9 cellular contexts compared by ENCODE assay signal in the genomic region with DNA sequence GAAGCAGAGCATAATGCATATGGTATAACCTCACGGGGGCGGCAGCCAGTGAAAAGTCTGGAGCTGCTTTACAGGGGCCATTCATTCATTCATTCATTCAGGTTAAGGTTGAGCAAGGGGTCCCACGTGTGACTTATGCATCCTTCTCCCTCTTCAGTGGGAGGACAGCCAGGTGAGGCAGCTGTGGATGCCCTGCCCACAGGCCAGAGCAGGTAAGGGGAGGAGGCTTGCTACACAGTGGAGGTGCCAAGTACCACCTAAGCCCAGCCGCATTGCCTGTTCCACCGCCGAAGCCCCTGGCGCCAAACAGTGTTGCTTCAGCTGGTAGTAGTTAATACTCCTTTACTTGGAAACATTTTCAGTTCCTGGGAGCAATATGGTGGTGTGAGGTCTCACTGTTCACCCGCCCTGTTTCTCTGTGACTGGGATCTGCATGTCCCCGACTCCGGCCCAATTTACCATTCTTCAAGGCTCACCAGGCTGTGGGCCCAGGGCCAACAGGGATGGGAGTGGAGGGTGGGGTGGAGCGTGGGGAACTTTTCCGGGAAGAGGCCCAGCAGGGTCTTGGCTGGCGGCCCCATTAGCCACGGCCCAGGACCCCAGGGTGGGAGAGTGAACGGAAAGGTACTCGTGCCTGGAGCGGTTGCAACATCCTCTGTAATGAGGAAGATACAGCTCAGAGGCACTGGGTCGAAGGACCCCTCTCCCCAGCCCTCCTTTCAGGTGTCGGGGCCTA. TPM values are rescaled to one million over a fixed set of nuclear protein-coding genes. Genes with fewer than 3 reads are reported as not detected.
DNase-seq lines count a peak whose midpoint lies in the region; ATAC-seq, FAIRE-seq and TF ChIP-seq lines count a peak whose summit lies in the region.
"Had no signal": no experiment of that assay in that cellular context is flagged by ENCODE, and none has a peak within 500 bp of the region (broad histone marks: within the 10 kb centered on the region; RNA-seq: fewer than 3 reads in every experiment).

No MANE protein-coding gene starts in this region.

- H3K27me3 Mint-ChIP-seq in astrocyte (ENCODE audit: low read depth, unreplicated experiment), result peaks cover 65% of the 10 kb centered on the region

- peak overlapping the region; percentile 56 for H3K9ac ChIP-seq in ES-I3 (ENCODE audit: low read depth, low read length)
- H3K9ac ChIP-seq in astrocyte (ENCODE audit: low read length), result no peak overlapping the region

- H3K4me3 ChIP-seq in astrocyte (ENCODE audit: insufficient read depth, low read depth, low read length) (peak overlapping the region; percentile 18), iPS-18c (ENCODE audit: insufficient read depth, low read depth, low read length) (peak overlapping the region; percentile 37; the same call in 1 of the 2 replicates)

- H3K4me1 ChIP-seq in ES-I3 (ENCODE audit: insufficient read depth, low read length) (peaks cover 5% of the 10 kb centered on the region; the same call in 1 of the 2 replicates), astrocyte (ENCODE audit: insufficient read depth, low read length) (peaks cover 7% of the 10 kb centered on the region)

- H3K9me3 Mint-ChIP-seq in astrocyte (ENCODE audit: unreplicated experiment), result no peaks in the 10 kb centered on the region

- no peak for TF ChIP-seq CTCF in astrocyte (IDR thresholded peaks at IDR 0.05; ENCODE audit: insufficient read depth, low read depth, low read length)

- no peak overlapping the region for H3K27ac Mint-ChIP-seq in astrocyte (ENCODE audit: unreplicated experiment)

- H3K9me3 ChIP-seq in ES-I3 (ENCODE audit: control insufficient read depth, insufficient read depth, low read length) (no peaks in the 10 kb centered on the region), astrocyte (ENCODE audit: insufficient read depth, low read depth, low read length) (no peaks in the 10 kb centered on the region), iPS-18c (ENCODE audit: control insufficient read depth, insufficient read depth, low read length) (peaks cover 2% of the 10 kb centered on the region)

- peak; percentile 77 for ATAC-seq in sciatic nerve
- ATAC-seq: HCT116 had no signal

- DNase-seq in astrocyte (ENCODE audit: low read depth) (no peak), sciatic nerve (ENCODE audit: low spot score) (peak; percentile 87), hippocampal formation (lab: John Stamatoyannopoulos, UW) (no peak), NCI-H1092 treated with DMSO at 0.1 percent for 48 hours (lab: John Stamatoyannopoulos, UW) (no peak), T-helper 2 cell (no peak), T-helper 1 cell (no peak)

- H3K79me2 ChIP-seq in astrocyte (ENCODE audit: insufficient read depth, low read length), result no peaks in the 10 kb centered on the region

- no peaks in the 10 kb centered on the region for H4K20me1 ChIP-seq in astrocyte (ENCODE audit: insufficient read depth, low read length)

- H3K36me3 ChIP-seq in ES-I3 (ENCODE audit: insufficient read depth, low read length), result no peaks in the 10 kb centered on the region
- no peaks in the 10 kb centered on the region for H3K36me3 ChIP-seq in astrocyte (ENCODE audit: insufficient read depth, low read length)

- H3K27ac ChIP-seq in astrocyte (ENCODE audit: low read depth, low read length), result no peak overlapping the region

- no peaks in the 10 kb centered on the region for H3K36me3 Mint-ChIP-seq in astrocyte (ENCODE audit: low read depth, unreplicated experiment)

- H2AFZ ChIP-seq in astrocyte (ENCODE audit: low read depth, low read length), result no peak overlapping the region

- intact Hi-C loops in sciatic nerve (cut with DNase I), result no loop called here

- no peak overlapping the region for H3K4me3 Mint-ChIP-seq in astrocyte (ENCODE audit: unreplicated experiment)

- peaks cover 26% of the 10 kb centered on the region for H3K27me3 ChIP-seq in astrocyte (ENCODE audit: insufficient read depth, low read length)

- H3K4me2 ChIP-seq in astrocyte (ENCODE audit: low read length), result peak overlapping the region; percentile 89

- FAIRE-seq in astrocyte (lab: Jason Lieb, UNC), result no peak

- H3K4me1 Mint-ChIP-seq in astrocyte (ENCODE audit: low read depth, unreplicated experiment), result no peaks in the 10 kb centered on the region

RNA-seq across cellular contexts. Expression of gene PODN, which starts 0.7 kb away (rescaled TPM):
- total RNA-seq in astrocyte (1.9 and 2.6 TPM in 2 replicates), sciatic nerve (222 TPM)

Comparison
In these comparisons a context has a peak if more than half of its experiments do, and no peak if none do; other contexts are left out.
1. RNA of gene PODN, which starts 0.7 kb away (total RNA-seq): 222 TPM in sciatic nerve (single experiment); 1.9 to 2.6 TPM in astrocyte; every median in the first group is over 10 times any median in the second.